Comparison of ENCODE assay signal across 13 cellular contexts in the genomic region with DNA sequence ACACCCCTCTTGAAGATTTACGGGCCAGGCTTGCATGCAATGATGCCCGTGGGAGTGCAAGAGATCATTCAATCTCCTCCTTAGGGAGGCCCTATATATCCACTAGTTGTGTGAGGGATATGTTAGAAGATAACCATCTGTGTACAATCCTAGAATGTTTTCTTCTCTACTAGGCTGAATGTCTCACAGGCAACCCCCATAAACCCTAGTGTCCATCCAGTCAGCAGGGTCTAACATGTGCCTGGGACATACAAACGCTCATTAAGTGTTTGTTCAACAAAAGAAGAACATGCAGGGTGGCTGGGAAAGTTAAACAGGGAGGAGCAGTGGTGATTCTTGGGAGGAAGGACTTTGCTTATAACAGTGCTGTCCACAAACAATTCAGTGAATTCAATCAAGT.
"Had no signal": no experiment of that assay in that cellular context is flagged by ENCODE, and none has a peak within 500 bp of the region (broad histone marks: within the 10 kb centered on the region; RNA-seq: fewer than 3 reads in every experiment).

No MANE protein-coding gene starts in this region.

- H3K9me3 ChIP-seq: adrenal gland, sigmoid colon, thyroid gland had no signal

- H3K4me3 ChIP-seq: adrenal gland, sigmoid colon, thyroid gland had no signal

- H3K36me3 ChIP-seq: adrenal gland, sigmoid colon, thyroid gland had no signal

- H3K27me3 Mint-ChIP-seq: activated T-helper 17 cell treated with anti-CD3 and anti-CD28 coated beads, Interleukin-2, amount 50 U/mL, for 72 hours had no signal

- DNase-seq: activated CD4-positive, alpha-beta T cell treated with anti-CD3 and anti-CD28 coated beads, Interleukin-2, amount 50 U/mL, for 4 hours; activated naive CD4-positive, alpha-beta T cell treated with anti-CD3 and anti-CD28 coated beads for 36 hours; activated T-cell treated with anti-CD3 and anti-CD28 coated beads for 4 hours; adrenal gland; caudate nucleus; foreskin keratinocyte; kidney glomerular epithelial cell; sigmoid colon; thyroid gland had no signal

- H3K27ac ChIP-seq: adrenal gland, foreskin keratinocyte, sigmoid colon, thyroid gland had no signal

- ATAC-seq: activated CD4-positive, CD25-positive, alpha-beta regulatory T cell treated with anti-CD3 and anti-CD28 coated beads, Interleukin-2, amount 50 U/mL, for 24 hours; activated T-helper 17 cell treated with anti-CD3 and anti-CD28 coated beads, Interleukin-2, amount 50 U/mL, for 72 hours; foreskin keratinocyte; stimulated activated effector memory CD8-positive, alpha-beta T cell treated with anti-CD3 and anti-CD28 coated beads, Interleukin-12 subunit alpha, Interleukin-12 subunit beta, amount 100 ng/mL, for 72 hours had no signal

- H3K4me1 Mint-ChIP-seq: activated T-helper 17 cell treated with anti-CD3 and anti-CD28 coated beads, Interleukin-2, amount 50 U/mL, for 72 hours; neural crest cell; stimulated activated effector memory CD8-positive, alpha-beta T cell treated with anti-CD3 and anti-CD28 coated beads, Interleukin-12 subunit alpha, Interleukin-12 subunit beta, amount 100 ng/mL, for 72 hours had no signal

- H3K4me1 ChIP-seq: foreskin keratinocyte, thyroid gland had no signal

- H3K27ac Mint-ChIP-seq: activated naive CD4-positive, alpha-beta T cell treated with anti-CD3 and anti-CD28 coated beads for 36 hours; activated T-helper 17 cell treated with anti-CD3 and anti-CD28 coated beads, Interleukin-2, amount 50 U/mL, for 72 hours; stimulated activated effector memory CD8-positive, alpha-beta T cell treated with anti-CD3 and anti-CD28 coated beads, Interleukin-12 subunit alpha, Interleukin-12 subunit beta, amount 100 ng/mL, for 72 hours had no signal

- H3K4me3 Mint-ChIP-seq: activated naive CD4-positive, alpha-beta T cell treated with anti-CD3 and anti-CD28 coated beads for 36 hours; activated T-helper 17 cell treated with anti-CD3 and anti-CD28 coated beads, Interleukin-2, amount 50 U/mL, for 72 hours; neural crest cell; stimulated activated effector memory CD8-positive, alpha-beta T cell treated with anti-CD3 and anti-CD28 coated beads, Interleukin-12 subunit alpha, Interleukin-12 subunit beta, amount 100 ng/mL, for 72 hours had no signal

- H3K9me3 Mint-ChIP-seq: activated naive CD4-positive, alpha-beta T cell treated with anti-CD3 and anti-CD28 coated beads for 36 hours; activated T-helper 17 cell treated with anti-CD3 and anti-CD28 coated beads, Interleukin-2, amount 50 U/mL, for 72 hours; neural crest cell; stimulated activated effector memory CD8-positive, alpha-beta T cell treated with anti-CD3 and anti-CD28 coated beads, Interleukin-12 subunit alpha, Interleukin-12 subunit beta, amount 100 ng/mL, for 72 hours had no signal
